In the genomic region with DNA sequence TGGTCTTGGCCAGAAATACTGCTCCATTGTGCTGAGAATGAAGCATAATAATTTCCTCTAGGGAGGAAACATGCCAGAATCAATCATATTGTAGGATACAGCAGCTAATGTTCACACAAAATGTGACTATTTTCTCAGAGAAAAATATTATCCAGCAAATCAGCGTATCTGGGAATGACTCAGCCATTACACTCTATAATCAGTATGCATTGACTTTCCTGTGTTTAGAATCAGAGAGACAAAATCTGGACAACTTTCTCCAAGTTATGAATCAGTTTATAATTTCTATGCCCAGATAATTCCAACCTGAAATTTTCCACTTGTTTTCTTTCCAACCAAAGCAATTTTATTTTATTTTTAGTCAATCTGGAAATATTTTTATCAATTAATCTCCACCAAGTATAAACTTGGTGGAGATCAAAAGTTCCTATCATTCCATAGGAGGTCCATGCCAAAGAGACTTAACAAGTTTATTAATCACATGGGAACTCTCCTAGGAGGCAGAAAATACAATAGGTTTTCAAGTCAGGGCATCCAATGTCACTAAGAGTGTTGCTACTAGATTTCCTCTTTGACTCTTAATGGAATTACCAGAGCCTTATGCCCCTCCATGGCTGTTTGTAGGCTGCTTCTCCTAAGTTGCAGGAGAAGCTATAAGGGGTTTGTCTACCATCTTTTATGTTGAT, we compare ENCODE assay signal across 23 cellular contexts. TPM values are rescaled to one million over a fixed set of nuclear protein-coding genes. Genes with fewer than 3 reads are reported as not detected.
"Had no signal": no experiment of that assay in that cellular context is flagged by ENCODE, and none has a peak within 500 bp of the region (broad histone marks: within the 10 kb centered on the region; RNA-seq: fewer than 3 reads in every experiment).

No MANE protein-coding gene starts in this region.

- H3K36me3 Mint-ChIP-seq: activated naive CD8-positive, alpha-beta T cell treated with anti-CD3 and anti-CD28 coated beads, Interleukin-2, amount 10 ng/mL, durations not matched to agents 7 days and 5 days; T-cell; type B pancreatic cell had no signal

- H3K27me3 ChIP-seq: neutrophil had no signal

- ATAC-seq: activated CD4-positive, alpha-beta T cell treated with anti-CD3 and anti-CD28 coated beads for 36 hours; activated CD8-positive, alpha-beta T cell treated with anti-CD3 and anti-CD28 coated beads for 36 hours; activated T-cell treated with anti-CD3 and anti-CD28 coated beads, Interleukin-2, amount 50 U/mL, for 72 hours; left colon; naive thymus-derived CD8-positive, alpha-beta T cell; right cardiac atrium; stimulated activated naive B cell treated with anti-CD40 and anti-IgM and Interleukin-4, amounts not matched to agents 10 μg/mL and 1 μg/mL and 100 μg/mL, for 72 hours; T-cell had no signal

- H3K4me3 Mint-ChIP-seq: activated CD4-positive, alpha-beta T cell treated with anti-CD3 and anti-CD28 coated beads for 36 hours; activated CD8-positive, alpha-beta T cell treated with anti-CD3 and anti-CD28 coated beads for 36 hours; activated naive CD8-positive, alpha-beta T cell treated with anti-CD3 and anti-CD28 coated beads, Interleukin-2, amount 10 ng/mL, durations not matched to agents 7 days and 5 days; activated T-cell treated with anti-CD3 and anti-CD28 coated beads, Interleukin-2, amount 50 U/mL, for 72 hours; naive thymus-derived CD8-positive, alpha-beta T cell; stimulated activated naive B cell treated with anti-CD40 and anti-IgM and Interleukin-4, amounts not matched to agents 10 μg/mL and 1 μg/mL and 100 μg/mL, for 72 hours; T-cell; type B pancreatic cell had no signal

- H3K27ac ChIP-seq: epithelial cell of prostate, neutrophil had no signal

- DNase-seq: activated CD4-positive, alpha-beta T cell treated with anti-CD3 and anti-CD28 coated beads for 36 hours; activated CD8-positive, alpha-beta memory T cell treated with anti-CD3 and anti-CD28 coated beads, Interleukin-2, amount 50 U/mL, for 4 hours; activated CD8-positive, alpha-beta T cell treated with anti-CD3 and anti-CD28 coated beads for 36 hours; activated gamma-delta T cell treated with Interleukin-2 at 50 U/mL for 16 hours; activated naive CD8-positive, alpha-beta T cell treated with anti-CD3 and anti-CD28 coated beads, Interleukin-2, amount 10 ng/mL, durations not matched to agents 7 days and 5 days; activated T-cell treated with anti-CD3 and anti-CD28 coated beads, Interleukin-2, amount 50 U/mL, for 72 hours; aorta; caudate nucleus; cortex of kidney; effector memory CD4-positive, alpha-beta T cell; glutamatergic neuron; left colon; mammary epithelial cell; naive thymus-derived CD8-positive, alpha-beta T cell; right cardiac atrium; stimulated activated CD4-positive, alpha-beta T cell treated with anti-CD3 and anti-CD28 coated beads, Interleukin-1b, Interleukin-23, amount 100 ng/mL, for 48 hours; stimulated activated naive B cell treated with anti-CD40 and anti-IgM and Interleukin-4, amounts not matched to agents 10 μg/mL and 1 μg/mL and 100 μg/mL, for 72 hours; substantia nigra; T-cell; T1000 had no signal

- H3K27ac Mint-ChIP-seq: activated CD4-positive, alpha-beta T cell treated with anti-CD3 and anti-CD28 coated beads for 36 hours; activated CD8-positive, alpha-beta T cell treated with anti-CD3 and anti-CD28 coated beads for 36 hours; activated naive CD8-positive, alpha-beta T cell treated with anti-CD3 and anti-CD28 coated beads, Interleukin-2, amount 10 ng/mL, durations not matched to agents 7 days and 5 days; activated T-cell treated with anti-CD3 and anti-CD28 coated beads, Interleukin-2, amount 50 U/mL, for 72 hours; naive thymus-derived CD8-positive, alpha-beta T cell; stimulated activated naive B cell treated with anti-CD40 and anti-IgM and Interleukin-4, amounts not matched to agents 10 μg/mL and 1 μg/mL and 100 μg/mL, for 72 hours; T-cell; type B pancreatic cell had no signal

- H3K36me3 ChIP-seq: neutrophil had no signal

- H3K4me1 Mint-ChIP-seq: activated CD4-positive, alpha-beta T cell treated with anti-CD3 and anti-CD28 coated beads for 36 hours; activated naive CD8-positive, alpha-beta T cell treated with anti-CD3 and anti-CD28 coated beads, Interleukin-2, amount 10 ng/mL, durations not matched to agents 7 days and 5 days; naive thymus-derived CD8-positive, alpha-beta T cell; stimulated activated naive B cell treated with anti-CD40 and anti-IgM and Interleukin-4, amounts not matched to agents 10 μg/mL and 1 μg/mL and 100 μg/mL, for 72 hours; T-cell had no signal

- H3K9me3 Mint-ChIP-seq: activated T-cell treated with anti-CD3 and anti-CD28 coated beads, Interleukin-2, amount 50 U/mL, for 72 hours had no signal

- H3K9me3 ChIP-seq: neutrophil had no signal

RNA-seq across cellular contexts. Expression of gene SUCNR1, which starts 36.4 kb away (rescaled TPM):
- total RNA-seq: activated CD4-positive, alpha-beta T cell treated with anti-CD3 and anti-CD28 coated beads for 36 hours; activated CD8-positive, alpha-beta T cell treated with anti-CD3 and anti-CD28 coated beads for 36 hours; mammary epithelial cell; naive thymus-derived CD8-positive, alpha-beta T cell; T-cell had no signal
- polyA plus RNA-seq: mammary epithelial cell; naive thymus-derived CD8-positive, alpha-beta T cell had no signal
